19 cellular contexts compared by ENCODE assay signal in genomic region chr20:60877071-60877470, GRCh38.
DNase-seq lines count a peak whose midpoint lies in the region; ATAC-seq and TF ChIP-seq lines count a peak whose summit lies in the region.
"Had no signal": no experiment of that assay in that cellular context is flagged by ENCODE, and none has a peak within 500 bp of the region (broad histone marks: within the 10 kb centered on the region; RNA-seq: fewer than 3 reads in every experiment).

No MANE protein-coding gene starts in this region.

- H3K4ac ChIP-seq in IMR-90 (ENCODE audit: low read depth, low read length), result no peak overlapping the region

- H2AK5ac ChIP-seq in IMR-90 (ENCODE audit: low read depth, low read length), result no peak overlapping the region

- TF ChIP-seq RAD21 in IMR-90 (IDR thresholded peaks at IDR 0.05; ENCODE audit: low read length), result no peak

- intact Hi-C loops in IMR-90 (cut with micrococcal nuclease), result no loop called here
- intact Hi-C loops in psoas muscle (cut with DNase I), result no loop called here

- H3K27ac ChIP-seq in IMR-90 (ENCODE audit: insufficient read depth, low read length), result no peak overlapping the region
- no peak overlapping the region for H3K27ac ChIP-seq in neural progenitor cell
- no peak overlapping the region for H3K27ac ChIP-seq in psoas muscle
- H3K27ac ChIP-seq: BLaER1 had no signal

- H3K9me3 Mint-ChIP-seq in neural progenitor cell, result no peaks in the 10 kb centered on the region

- H3K79me1 ChIP-seq in IMR-90 (ENCODE audit: low read depth in 1 of 2, low read length in 2 of 2), result no peaks in the 10 kb centered on the region

- no peak overlapping the region for H3K4me3 Mint-ChIP-seq in neural progenitor cell
- H3K4me3 Mint-ChIP-seq: CD14-positive monocyte; CD4-positive, alpha-beta memory T cell; HFFc6 had no signal

- ATAC-seq in IMR-90 (ENCODE audit: low read depth) (no peak), GM21529 (IDR thresholded peaks at IDR 0.05; ENCODE audit: unreplicated experiment) (no peak), psoas muscle (no peak), GM21786 (IDR thresholded peaks at IDR 0.05; ENCODE audit: unreplicated experiment) (no peak)
- ATAC-seq: HCT116 had no signal

- H2AFZ ChIP-seq in IMR-90 (replicated peaks; ENCODE audit: low read length, poor library complexity), result peak overlapping the region; percentile 39
- H2AFZ ChIP-seq in neural progenitor cell (replicated peaks), result no peak overlapping the region

- POLR2A ChIA-PET in IMR-90 (lab: Charles Lee; ENCODE audit: unreplicated experiment), result no interaction called here

- H3K9me3 ChIP-seq in IMR-90 (ENCODE audit: control insufficient read depth, insufficient read depth, low read length), result peaks cover 34% of the 10 kb centered on the region
- no peaks in the 10 kb centered on the region for H3K9me3 ChIP-seq in neural progenitor cell (ENCODE audit: low read depth)
- no peaks in the 10 kb centered on the region for H3K9me3 ChIP-seq in psoas muscle
- H3K9me3 ChIP-seq: BLaER1 had no signal

- H2BK5ac ChIP-seq in IMR-90 (ENCODE audit: low read depth, low read length, poor library complexity, severe bottlenecking), result no peak overlapping the region

- no peaks in the 10 kb centered on the region for H3K36me3 Mint-ChIP-seq in neural progenitor cell
- H3K36me3 Mint-ChIP-seq: CD14-positive monocyte; CD4-positive, alpha-beta memory T cell had no signal

- H3K27me3 Mint-ChIP-seq in neural progenitor cell (ENCODE audit: insufficient read depth, low read depth), result peaks cover 4% of the 10 kb centered on the region

- H3K27ac Mint-ChIP-seq in neural progenitor cell, result peak overlapping the region; percentile 38
- H3K27ac Mint-ChIP-seq: CD14-positive monocyte; CD4-positive, alpha-beta memory T cell; HFFc6 had no signal

- no peak overlapping the region for H3K9ac ChIP-seq in IMR-90 (ENCODE audit: low read depth, low read length)
- H3K9ac ChIP-seq in neural progenitor cell, result no peak overlapping the region
- H3K9ac ChIP-seq: BLaER1 had no signal

- H3K27me3 ChIP-seq in IMR-90 (ENCODE audit: control insufficient read depth, insufficient read depth, low read length) (no peaks in the 10 kb centered on the region), neural progenitor cell (no peaks in the 10 kb centered on the region), psoas muscle (ENCODE audit: insufficient read depth in 3 of 3, low read length in 2 of 3) (no peaks in the 10 kb centered on the region)
- H3K27me3 ChIP-seq: BLaER1 had no signal

- H4K5ac ChIP-seq in IMR-90 (ENCODE audit: low read depth, low read length), result no peak overlapping the region

- BruUV-seq in IMR-90 (replicated peaks; lab: Mats Ljungman, UMichigan), result no TSS peak

- no peaks in the 10 kb centered on the region for H3F3A ChIP-seq in neural progenitor cell (ENCODE audit: low read depth)

- CTCF ChIA-PET in IMR-90 (lab: Yijun Ruan, JAX), result no interaction called here

- H4K8ac ChIP-seq in IMR-90 (ENCODE audit: low read depth in 2 of 2, low read length in 2 of 2), result no peak overlapping the region

- H3K79me2 ChIP-seq in neural progenitor cell (ENCODE audit: low read depth), result no peaks in the 10 kb centered on the region

- dilution Hi-C loops in IMR-90 (cut with HindIII; ENCODE audit: low sequenced_read_pairs, unreplicated experiment), result no loop called here

- H3K36me3 ChIP-seq in IMR-90 (ENCODE audit: control insufficient read depth, insufficient read depth, low read length) (no peaks in the 10 kb centered on the region), neural progenitor cell (no peaks in the 10 kb centered on the region), psoas muscle (ENCODE audit: insufficient read depth in 1 of 2, low read depth in 1 of 2) (no peaks in the 10 kb centered on the region)
- H3K36me3 ChIP-seq: BLaER1 had no signal

- no peak overlapping the region for H3K4me2 ChIP-seq in IMR-90 (ENCODE audit: low read depth, low read length)
- no peak overlapping the region for H3K4me2 ChIP-seq in neural progenitor cell

- H3K14ac ChIP-seq in IMR-90 (replicated peaks; ENCODE audit: low read depth, low read length), result no peak overlapping the region

- H2BK20ac ChIP-seq in IMR-90 (ENCODE audit: low read depth, low read length), result no peak overlapping the region

- no peak overlapping the region for H3K18ac ChIP-seq in IMR-90 (ENCODE audit: low read depth, low read length)

- no peak overlapping the region for H4K91ac ChIP-seq in IMR-90 (ENCODE audit: insufficient read depth, low read depth, low read length)

- no peak for TF ChIP-seq CTCF in IMR-90 (conservative IDR thresholded peaks at IDR 0.05; ENCODE audit: low read depth, low read length)
- TF ChIP-seq CTCF in neural progenitor cell (IDR thresholded peaks at IDR 0.05), result no peak
- no peak for TF ChIP-seq CTCF in psoas muscle (IDR thresholded peaks at IDR 0.05)

- H2AK9ac ChIP-seq in IMR-90 (replicated peaks; ENCODE audit: low read depth, low read length, poor library complexity), result peak overlapping the region; percentile 10

- H3K4me1 ChIP-seq in IMR-90 (ENCODE audit: control insufficient read depth, insufficient read depth, low read length) (no peaks in the 10 kb centered on the region), neural progenitor cell (no peaks in the 10 kb centered on the region), psoas muscle (no peaks in the 10 kb centered on the region)

- H2BK15ac ChIP-seq in IMR-90 (ENCODE audit: low read depth, low read length), result no peak overlapping the region

- 72% methylated on average over 3 of the region's 10 CpGs; no CpG with 5 or more reads in 1 of the 2 experiments for WGBS in IMR-90 (ENCODE audit: extremely low coverage in 2 of 2, insufficient read length in 1 of 2), 2 experiments
- WGBS in psoas muscle, 3 donors, result 51 to 52% (median 52%) methylated on average over 10 of the region's 10 CpGs

- no peak overlapping the region for H3K23ac ChIP-seq in IMR-90 (ENCODE audit: low read depth, low read length)

- H4K20me1 ChIP-seq in IMR-90 (ENCODE audit: insufficient read depth, low read length) (no peaks in the 10 kb centered on the region), neural progenitor cell (ENCODE audit: low read depth) (no peaks in the 10 kb centered on the region)
- H4K20me1 ChIP-seq: BLaER1 had no signal

- in situ Hi-C loops in IMR-90 (cut with MboI; ENCODE audit: low sequenced_read_pairs), result no loop called here

- DNase-seq in D341Med (ENCODE audit: low spot score) (peak; percentile 88), IMR-90 (no peak), NCI-H82 treated with DMSO at 0.1 percent for 48 hours (lab: John Stamatoyannopoulos, UW; ENCODE audit: unreplicated experiment) (peak; percentile 99), neural progenitor cell (ENCODE audit: low spot score) (no peak), COR-L47 (lab: John Stamatoyannopoulos, UW) (no peak), psoas muscle (no peak)
- DNase-seq: 8988T; Calu3; CD4-positive, alpha-beta memory T cell; DMS79; GDM1; GOT3; H7; HFFc6 had no signal

- no peak for TF ChIP-seq POLR2A in IMR-90 (IDR thresholded peaks at IDR 0.05; ENCODE audit: low read depth, low read length)

- H2BK120ac ChIP-seq in IMR-90 (ENCODE audit: low read depth, low read length), result no peak overlapping the region

- peaks cover 2% of the 10 kb centered on the region for H3K4me1 Mint-ChIP-seq in neural progenitor cell
- H3K4me1 Mint-ChIP-seq: CD14-positive monocyte; CD4-positive, alpha-beta memory T cell had no signal

- no peak overlapping the region for H3K4me3 ChIP-seq in IMR-90 (ENCODE audit: insufficient read depth, low read depth, low read length)
- H3K4me3 ChIP-seq in neural progenitor cell, result no peak overlapping the region
- no peak overlapping the region for H3K4me3 ChIP-seq in psoas muscle
- H3K4me3 ChIP-seq: BLaER1 had no signal

- H3K9me1 ChIP-seq in IMR-90 (ENCODE audit: insufficient read depth, low read length), result no peaks in the 10 kb centered on the region

- H3K56ac ChIP-seq in IMR-90 (ENCODE audit: extremely low read depth, insufficient read depth, low read length), result no peak overlapping the region

TF ChIP-seq in IMR-90, 13 proteins besides CTCF, POLR2A, EP300 and RAD21:
- no peak for TF ChIP-seq CHD1 (IDR thresholded peaks at IDR 0.05; ENCODE audit: low read depth, low read length)
- no peak for TF ChIP-seq MAFK (IDR thresholded peaks at IDR 0.05; ENCODE audit: low read depth, low read length)
- TF ChIP-seq MAZ (IDR thresholded peaks at IDR 0.05; ENCODE audit: borderline replicate concordance, low read depth, low read length), result no peak
- no peak for TF ChIP-seq MXI1 (IDR thresholded peaks at IDR 0.05; ENCODE audit: borderline replicate concordance, low read depth, low read length)
- TF ChIP-seq CEBPB (IDR thresholded peaks at IDR 0.05; ENCODE audit: low read depth, low read length), result no peak
- TF ChIP-seq BHLHE40 (IDR thresholded peaks at IDR 0.05; ENCODE audit: low read depth, low read length), result no peak
- TF ChIP-seq RCOR1 (IDR thresholded peaks at IDR 0.05; ENCODE audit: insufficient replicate concordance, low read length), result no peak
- TF ChIP-seq RFX5 (IDR thresholded peaks at IDR 0.05; ENCODE audit: low read depth, low read length), result no peak
- no peak for TF ChIP-seq ELK1 (IDR thresholded peaks at IDR 0.05; ENCODE audit: borderline replicate concordance, low read depth, low read length)
- no peak for TF ChIP-seq SMC3 (IDR thresholded peaks at IDR 0.05; ENCODE audit: low read depth, low read length)
- TF ChIP-seq FOS (IDR thresholded peaks at IDR 0.05; ENCODE audit: low read depth, low read length), result no peak
- TF ChIP-seq NFE2L2 (IDR thresholded peaks at IDR 0.05; ENCODE audit: low read depth, low read length), result no peak

Comparison
In these comparisons a context has a peak if more than half of its experiments do, and no peak if none do; other contexts are left out.
1. DNase-seq: peak in D341Med (single experiment) and NCI-H82 treated with DMSO at 0.1 percent for 48 hours (single experiment); none in IMR-90 (single experiment), neural progenitor cell (single experiment), COR-L47 (single experiment) and psoas muscle (0 of 2).